ENCODE assay signal across 1 cellular context in the genomic region with DNA sequence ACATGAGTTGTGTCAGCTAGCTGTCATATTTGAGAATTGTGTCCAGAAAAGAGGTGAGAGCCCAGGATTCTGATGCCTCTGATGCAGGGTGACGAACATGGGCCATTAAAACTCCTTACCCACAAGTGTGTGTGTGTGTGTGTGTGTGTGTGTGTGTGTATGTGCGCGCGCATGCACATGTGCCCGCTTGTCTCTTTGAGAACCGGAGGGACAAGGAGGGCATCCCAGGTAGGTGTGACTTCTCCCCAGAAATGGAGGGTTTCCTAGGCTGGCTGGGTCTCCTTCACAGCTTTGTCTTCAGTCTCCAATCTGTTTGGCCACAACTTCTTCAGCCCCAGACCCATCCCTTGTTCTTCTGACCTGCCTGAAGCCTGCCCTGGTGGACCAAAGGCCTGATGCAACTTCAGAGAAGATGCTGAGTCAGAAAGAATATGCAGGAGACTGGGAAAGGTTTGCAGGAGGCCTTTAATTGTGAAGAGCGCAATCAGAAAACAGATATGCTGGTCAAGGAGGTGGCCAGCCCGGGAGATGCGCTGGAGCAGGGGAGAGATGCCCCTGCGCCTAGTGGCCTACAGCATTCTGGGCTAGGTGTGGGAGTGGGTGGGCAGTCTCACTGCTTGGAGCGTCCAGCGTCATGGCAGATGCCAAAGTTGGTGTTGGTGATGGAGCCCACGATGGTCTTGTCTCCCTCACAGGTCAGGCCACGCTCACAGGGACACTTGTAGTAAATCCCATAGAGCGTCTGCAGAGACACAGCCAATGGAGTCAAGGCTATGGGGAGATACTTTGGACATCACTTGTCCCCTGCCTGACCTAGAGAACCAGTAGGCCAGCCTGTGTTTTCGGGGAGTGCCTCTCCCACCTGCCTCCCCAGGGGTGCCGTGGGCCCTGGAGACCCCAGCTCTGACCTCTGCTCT.
TF ChIP-seq lines count a peak whose summit lies in the region.

No MANE protein-coding gene starts in this region.

TF ChIP-seq in H1, 55 proteins besides CTCF, POLR2A, EP300 and RAD21:
- TF ChIP-seq KDM5A (IDR thresholded peaks at IDR 0.05; ENCODE audit: low read length) (no peak), ATF3 (IDR thresholded peaks at IDR 0.05; ENCODE audit: insufficient read depth, low read depth, low read length) (no peak), PHF8 (conservative IDR thresholded peaks at IDR 0.05; ENCODE audit: low read depth, low read length) (no peak), JUND (IDR thresholded peaks at IDR 0.05; ENCODE audit: low read length) (no peak), EGR1 (IDR thresholded peaks at IDR 0.05; ENCODE audit: borderline replicate concordance, low read depth, low read length) (no peak), SAP30 (IDR thresholded peaks at IDR 0.05; ENCODE audit: insufficient read depth, insufficient replicate concordance, low read length) (no peak), POU5F1 (IDR thresholded peaks at IDR 0.05; ENCODE audit: low read depth, low read length) (no peak), KDM1A (IDR thresholded peaks at IDR 0.05; ENCODE audit: borderline replicate concordance, low read length) (no peak), CREB1 (IDR thresholded peaks at IDR 0.05) (no peak), MAFK (IDR thresholded peaks at IDR 0.05; ENCODE audit: low read depth, low read length) (no peak), CEBPB (IDR thresholded peaks at IDR 0.05; ENCODE audit: low read depth, low read length) (no peak), SIN3A (conservative IDR thresholded peaks at IDR 0.05 in 1 of 2, IDR thresholded peaks at IDR 0.05 in 1 of 2; ENCODE audit: low read depth in 1 of 2, low read length in 2 of 2) (no peak), BRCA1 (IDR thresholded peaks at IDR 0.05; ENCODE audit: low read depth, low read length) (no peak), KDM4A (IDR thresholded peaks at IDR 0.05; ENCODE audit: low read depth, low read length, severe bottlenecking) (no peak)
- TF ChIP-seq, protein P1, sequence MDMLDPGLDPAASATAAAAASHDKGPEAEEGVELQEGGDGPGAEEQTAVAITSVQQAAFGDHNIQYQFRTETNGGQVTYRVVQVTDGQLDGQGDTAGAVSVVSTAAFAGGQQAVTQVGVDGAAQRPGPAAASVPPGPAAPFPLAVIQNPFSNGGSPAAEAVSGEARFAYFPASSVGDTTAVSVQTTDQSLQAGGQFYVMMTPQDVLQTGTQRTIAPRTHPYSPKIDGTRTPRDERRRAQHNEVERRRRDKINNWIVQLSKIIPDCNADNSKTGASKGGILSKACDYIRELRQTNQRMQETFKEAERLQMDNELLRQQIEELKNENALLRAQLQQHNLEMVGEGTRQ (IDR thresholded peaks at IDR 0.05; ENCODE audit: low read length) = no peak
